ENCODE assay signal across 18 cellular contexts in the genomic region with DNA sequence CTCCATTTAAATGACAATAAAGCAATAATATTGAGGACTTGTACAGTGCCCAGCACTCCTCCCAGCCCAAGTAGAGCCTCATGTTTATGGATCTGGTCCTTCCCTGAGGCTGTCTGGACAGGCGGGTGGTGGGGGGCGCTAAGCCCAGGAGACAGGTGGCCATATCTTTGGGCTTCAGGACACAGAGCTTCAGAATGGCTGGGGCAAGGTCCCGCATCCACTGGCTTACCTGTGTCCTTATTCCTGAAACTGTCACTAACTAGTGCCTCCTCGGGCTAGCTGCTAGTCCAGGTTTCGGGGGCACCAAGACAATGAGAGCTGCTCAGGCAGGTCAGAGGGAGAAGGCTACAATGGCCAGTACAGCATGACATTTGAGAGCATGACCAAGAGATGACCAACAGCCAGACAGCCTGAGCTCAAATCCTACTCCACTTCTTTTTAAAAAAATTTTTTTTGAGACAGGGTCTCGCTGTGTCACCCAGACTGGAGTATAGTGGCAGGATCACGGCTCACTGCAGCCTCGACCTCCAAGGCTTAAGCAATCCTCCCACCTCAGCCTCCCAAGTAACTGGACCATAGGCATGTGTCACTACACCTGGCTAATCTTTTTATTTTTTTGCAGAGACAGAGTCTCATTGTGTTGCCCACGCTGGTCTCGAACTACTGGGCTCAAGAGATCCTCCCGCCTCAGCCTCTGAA. TPM values are rescaled to one million over a fixed set of nuclear protein-coding genes. Genes with fewer than 3 reads are reported as not detected.
DNase-seq lines count a peak whose midpoint lies in the region; ATAC-seq and TF ChIP-seq lines count a peak whose summit lies in the region.
"Had no signal": no experiment of that assay in that cellular context is flagged by ENCODE, and none has a peak within 500 bp of the region (broad histone marks: within the 10 kb centered on the region; RNA-seq: fewer than 3 reads in every experiment).

No MANE protein-coding gene starts in this region.

- H3K4me1 Mint-ChIP-seq in activated CD4-positive, alpha-beta T cell treated with anti-CD3 and anti-CD28 coated beads, Interleukin-2, amount 10 ng/mL, durations not matched to agents 7 days and 5 days = peaks cover 73% of the 10 kb centered on the region
- peaks cover 63 to 66% of the 10 kb centered on the region in 2 donors for H3K4me1 Mint-ChIP-seq in natural killer cell treated with Interleukin-12 subunit alpha and Interleukin-12 subunit beta and Interleukin-15 and Interleukin-18, amount 100 ng/mL, for 72 hours (ENCODE audit: low read depth in 2 of 2)

- no peaks in the 10 kb centered on the region; the same call in 1 of the 2 replicates for H3K36me3 ChIP-seq in WERI-Rb-1
- H3K36me3 ChIP-seq: BE2C, vagina had no signal

- in situ Hi-C loops in ACHN (cut with HindIII; ENCODE audit: low pct_ligation_motif_present, low pct_unique_long_range_greater_than_20kb, low sequenced_read_pairs) = no loop called here

- H3K4me3 Mint-ChIP-seq in activated CD4-positive, alpha-beta T cell treated with anti-CD3 and anti-CD28 coated beads, Interleukin-2, amount 10 ng/mL, durations not matched to agents 7 days and 5 days = no peak overlapping the region
- peak overlapping the region; percentile 19 for H3K4me3 Mint-ChIP-seq in natural killer cell treated with Interleukin-12 subunit alpha and Interleukin-12 subunit beta and Interleukin-15 and Interleukin-18, amount 100 ng/mL, for 72 hours
- H3K4me3 Mint-ChIP-seq: naive B cell had no signal

- CTCF ChIA-PET in activated CD4-positive, alpha-beta T cell treated with anti-CD3 and anti-CD28 coated beads, Interleukin-2, amount 10 ng/mL, durations not matched to agents 7 days and 5 days (lab: Charles Lee) = interaction anchor here (0.8 to 1.8 kb wide), 7 partner anchors 21 to 110 kb away, joined by 3 to 4 read pairs (median 3); no protein-coding TSS in a partner anchor

- H3K9me3 ChIP-seq in WERI-Rb-1 (ENCODE audit: severe bottlenecking) = no peaks in the 10 kb centered on the region
- H3K9me3 ChIP-seq: BE2C, psoas muscle, vagina had no signal

- no peak for ATAC-seq in natural killer cell treated with Interleukin-12 subunit alpha and Interleukin-12 subunit beta and Interleukin-15 and Interleukin-18, amount 100 ng/mL, for 72 hours
- ATAC-seq in SK-N-SH treated with all-trans-retinoic acid at 6 μM for 48 hours = no peak
- ATAC-seq: psoas muscle had no signal

- peak overlapping the region; percentile 78 for H3K27ac Mint-ChIP-seq in activated CD4-positive, alpha-beta T cell treated with anti-CD3 and anti-CD28 coated beads, Interleukin-2, amount 10 ng/mL, durations not matched to agents 7 days and 5 days
- peak overlapping the region; percentile 38 to 97 for H3K27ac Mint-ChIP-seq in natural killer cell treated with Interleukin-12 subunit alpha and Interleukin-12 subunit beta and Interleukin-15 and Interleukin-18, amount 100 ng/mL, for 72 hours

- TF ChIP-seq CTCF in WERI-Rb-1 (IDR thresholded peaks at IDR 0.05; ENCODE audit: low read depth, low read length) = no peak

- H3K4me3 ChIP-seq in WERI-Rb-1 (ENCODE audit: low read depth, low read length) = no peak overlapping the region
- H3K4me3 ChIP-seq: psoas muscle, skin epidermis, vagina had no signal

- no peaks in the 10 kb centered on the region for H3K27me3 Mint-ChIP-seq in activated CD4-positive, alpha-beta T cell treated with anti-CD3 and anti-CD28 coated beads, Interleukin-2, amount 10 ng/mL, durations not matched to agents 7 days and 5 days
- no peaks in the 10 kb centered on the region for H3K27me3 Mint-ChIP-seq in natural killer cell treated with Interleukin-12 subunit alpha and Interleukin-12 subunit beta and Interleukin-15 and Interleukin-18, amount 100 ng/mL, for 72 hours
- H3K27me3 Mint-ChIP-seq: naive B cell had no signal

- no peak for DNase-seq in activated CD4-positive, alpha-beta T cell treated with anti-CD3 and anti-CD28 coated beads, Interleukin-2, amount 10 ng/mL, durations not matched to agents 7 days and 5 days
- no peak for DNase-seq in activated CD4-positive, alpha-beta T cell treated with anti-CD3 and anti-CD28 coated beads for 1 hour
- DNase-seq in WERI-Rb-1 (peak; percentile 51), ACHN (no peak), CD1c-positive myeloid dendritic cell (ENCODE audit: extremely low spot score) (no peak)
- DNase-seq in natural killer cell treated with Interleukin-12 subunit alpha and Interleukin-12 subunit beta and Interleukin-15 and Interleukin-18, amount 100 ng/mL, for 72 hours (ENCODE audit: low spot score) = peak; percentile 55
- DNase-seq: activated CD4-positive, alpha-beta T cell treated with anti-CD3 and anti-CD28 coated beads, Interleukin-2, amount 50 U/mL, for 4 hours; BE2C; naive B cell; NCI-H1105 treated with DMSO at 0.1 percent for 48 hours; NCI-H524 treated with DMSO at 0.1 percent for 48 hours; psoas muscle; RPMI8226; stimulated activated CD4-positive, alpha-beta T cell treated with anti-CD3 and anti-CD28 coated beads, Interleukin-2, amount 100 ng/mL, for 48 hours had no signal

- H3K27ac ChIP-seq in WERI-Rb-1 (peak overlapping the region; percentile 89), cingulate gyrus (ENCODE audit: low read depth, low read length) (peak overlapping the region; percentile 33)
- H3K27ac ChIP-seq: psoas muscle, vagina had no signal

- peaks cover 29% of the 10 kb centered on the region for H3K36me3 Mint-ChIP-seq in activated CD4-positive, alpha-beta T cell treated with anti-CD3 and anti-CD28 coated beads, Interleukin-2, amount 10 ng/mL, durations not matched to agents 7 days and 5 days (ENCODE audit: low read depth)
- no peaks in the 10 kb centered on the region for H3K36me3 Mint-ChIP-seq in natural killer cell treated with Interleukin-12 subunit alpha and Interleukin-12 subunit beta and Interleukin-15 and Interleukin-18, amount 100 ng/mL, for 72 hours
- H3K36me3 Mint-ChIP-seq: naive B cell had no signal

- H3K27me3 ChIP-seq in WERI-Rb-1 (ENCODE audit: insufficient read depth, low read depth, severe bottlenecking) = no peaks in the 10 kb centered on the region
- H3K27me3 ChIP-seq: BE2C, vagina had no signal

- POLR2A ChIA-PET in activated CD4-positive, alpha-beta T cell treated with anti-CD3 and anti-CD28 coated beads, Interleukin-2, amount 10 ng/mL, durations not matched to agents 7 days and 5 days (lab: Charles Lee) = no interaction called here

- no peaks in the 10 kb centered on the region for H3K9me3 Mint-ChIP-seq in activated CD4-positive, alpha-beta T cell treated with anti-CD3 and anti-CD28 coated beads, Interleukin-2, amount 10 ng/mL, durations not matched to agents 7 days and 5 days
- no peaks in the 10 kb centered on the region for H3K9me3 Mint-ChIP-seq in natural killer cell treated with Interleukin-12 subunit alpha and Interleukin-12 subunit beta and Interleukin-15 and Interleukin-18, amount 100 ng/mL, for 72 hours
- H3K9me3 Mint-ChIP-seq: naive B cell had no signal

TF ChIP-seq in SK-N-SH treated with all-trans-retinoic acid at 6 μM for 48 hours, 23 proteins besides CTCF, POLR2A, EP300 and RAD21:
- TF ChIP-seq SNAI2 (CRISPR knock-in tag; IDR thresholded peaks at IDR 0.05) (no peak), RARB (CRISPR knock-in tag; IDR thresholded peaks at IDR 0.05) (no peak), ESRRG (CRISPR knock-in tag; IDR thresholded peaks at IDR 0.05) (no peak)
- TF ChIP-seq, protein P1, sequence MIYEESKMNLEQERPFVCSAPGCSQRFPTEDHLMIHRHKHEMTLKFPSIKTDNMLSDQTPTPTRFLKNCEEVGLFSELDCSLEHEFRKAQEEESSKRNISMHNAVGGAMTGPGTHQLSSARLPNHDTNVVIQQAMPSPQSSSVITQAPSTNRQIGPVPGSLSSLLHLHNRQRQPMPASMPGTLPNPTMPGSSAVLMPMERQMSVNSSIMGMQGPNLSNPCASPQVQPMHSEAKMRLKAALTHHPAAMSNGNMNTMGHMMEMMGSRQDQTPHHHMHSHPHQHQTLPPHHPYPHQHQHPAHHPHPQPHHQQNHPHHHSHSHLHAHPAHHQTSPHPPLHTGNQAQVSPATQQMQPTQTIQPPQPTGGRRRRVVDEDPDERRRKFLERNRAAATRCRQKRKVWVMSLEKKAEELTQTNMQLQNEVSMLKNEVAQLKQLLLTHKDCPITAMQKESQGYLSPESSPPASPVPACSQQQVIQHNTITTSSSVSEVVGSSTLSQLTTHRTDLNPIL (CRISPR knock-in tag; IDR thresholded peaks at IDR 0.05; ENCODE audit: low read depth) = no peak
- TF ChIP-seq, protein P2, sequence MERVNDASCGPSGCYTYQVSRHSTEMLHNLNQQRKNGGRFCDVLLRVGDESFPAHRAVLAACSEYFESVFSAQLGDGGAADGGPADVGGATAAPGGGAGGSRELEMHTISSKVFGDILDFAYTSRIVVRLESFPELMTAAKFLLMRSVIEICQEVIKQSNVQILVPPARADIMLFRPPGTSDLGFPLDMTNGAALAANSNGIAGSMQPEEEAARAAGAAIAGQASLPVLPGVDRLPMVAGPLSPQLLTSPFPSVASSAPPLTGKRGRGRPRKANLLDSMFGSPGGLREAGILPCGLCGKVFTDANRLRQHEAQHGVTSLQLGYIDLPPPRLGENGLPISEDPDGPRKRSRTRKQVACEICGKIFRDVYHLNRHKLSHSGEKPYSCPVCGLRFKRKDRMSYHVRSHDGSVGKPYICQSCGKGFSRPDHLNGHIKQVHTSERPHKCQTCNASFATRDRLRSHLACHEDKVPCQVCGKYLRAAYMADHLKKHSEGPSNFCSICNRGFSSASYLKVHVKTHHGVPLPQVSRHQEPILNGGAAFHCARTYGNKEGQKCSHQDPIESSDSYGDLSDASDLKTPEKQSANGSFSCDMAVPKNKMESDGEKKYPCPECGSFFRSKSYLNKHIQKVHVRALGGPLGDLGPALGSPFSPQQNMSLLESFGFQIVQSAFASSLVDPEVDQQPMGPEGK (CRISPR knock-in tag; IDR thresholded peaks at IDR 0.05; ENCODE audit: borderline replicate concordance) = no peak
TF ChIP-seq in SK-N-SH treated with all-trans-retinoic acid at 6 μM for 48 hours: peak in this region for 0.

RNA-seq across cellular contexts. Expression of a gene that starts 43.1 kb away (rescaled TPM):
- 10 to 100 TPM; 26.1 to 27.4 TPM for total RNA-seq in activated CD4-positive, alpha-beta T cell treated with anti-CD3 and anti-CD28 coated beads, Interleukin-2, amount 10 ng/mL, durations not matched to agents 7 days and 5 days
- total RNA-seq in natural killer cell treated with Interleukin-12 subunit alpha and Interleukin-12 subunit beta and Interleukin-15 and Interleukin-18, amount 100 ng/mL, for 72 hours = 10 to 100 TPM; 20.0 to 20.1 TPM

Comparison
In these comparisons a context has a peak if more than half of its experiments do, and no peak if none do; other contexts are left out.
1. DNase-seq: peak in WERI-Rb-1 (single experiment) and natural killer cell treated with Interleukin-12 subunit alpha and Interleukin-12 subunit beta and Interleukin-15 and Interleukin-18, amount 100 ng/mL, for 72 hours (single experiment); none in activated CD4-positive, alpha-beta T cell treated with anti-CD3 and anti-CD28 coated beads, Interleukin-2, amount 10 ng/mL, durations not matched to agents 7 days and 5 days (single experiment), activated CD4-positive, alpha-beta T cell treated with anti-CD3 and anti-CD28 coated beads for 1 hour (single experiment), ACHN (single experiment) and CD1c-positive myeloid dendritic cell (single experiment).